In the genomic region with DNA sequence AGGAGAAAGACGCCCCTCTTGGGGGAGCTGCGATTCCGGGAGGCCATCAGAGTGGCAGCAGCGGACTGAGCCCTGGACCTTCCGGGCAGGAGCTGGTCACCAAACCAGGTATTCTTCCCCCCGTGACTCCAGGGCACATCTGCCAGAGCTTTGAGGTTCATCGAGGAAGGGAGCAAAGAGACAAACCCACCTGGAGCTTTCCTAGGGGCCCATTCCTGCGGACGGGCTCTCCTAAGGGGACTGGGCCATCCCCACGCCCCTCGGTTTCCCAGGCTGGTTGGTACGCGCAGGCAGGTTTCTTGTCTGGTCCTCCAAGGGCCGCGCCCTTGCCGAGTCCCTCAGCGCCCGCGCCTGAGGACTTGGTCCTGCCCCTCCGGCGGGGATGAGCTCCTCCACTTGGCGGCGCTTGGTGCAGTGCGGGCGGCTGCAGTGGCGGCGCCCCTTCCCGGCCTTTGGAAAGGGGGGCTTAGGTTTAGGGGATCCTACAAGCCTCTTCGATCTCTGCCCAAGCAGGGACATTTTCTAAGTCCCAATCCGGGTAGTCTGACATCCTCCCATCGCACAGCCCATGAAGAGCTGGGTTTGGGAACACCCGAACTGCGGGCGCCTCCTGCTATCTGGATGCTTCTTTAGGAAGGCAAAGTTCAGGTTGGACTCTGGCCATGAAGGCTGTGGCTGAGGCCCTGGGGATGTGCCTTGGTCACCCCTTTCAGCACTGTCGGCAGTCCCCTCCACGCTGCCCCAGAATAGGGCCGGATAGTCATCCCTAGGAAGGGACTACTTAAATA, we compare ENCODE assay signal across 8 cellular contexts. TPM values are rescaled to one million over a fixed set of nuclear protein-coding genes. Genes with fewer than 3 reads are reported as not detected.
A peak's percentile ranks its signal among the peaks of the same experiment; 100 is the strongest.
DNase-seq lines count a peak whose midpoint lies in the region; ATAC-seq, FAIRE-seq and TF ChIP-seq lines count a peak whose summit lies in the region.

No MANE protein-coding gene starts in this region.

- H3K27me3 ChIP-seq in A673 (replicated peaks; ENCODE audit: insufficient read depth, low read depth, low read length, poor library complexity) (peaks cover 3% of the 10 kb centered on the region), K562 (ENCODE audit: control insufficient read depth in 2 of 2, insufficient read depth in 2 of 2, low read length in 2 of 2) (no peaks in the 10 kb centered on the region), iPS DF 6.9 (ENCODE audit: control insufficient read depth, insufficient read depth, low read length) (peaks cover 5% of the 10 kb centered on the region; the same call in 1 of the 2 replicates)

- in situ Hi-C loops in K562 (cut with MboI), result no loop called here

- H2AFZ ChIP-seq in K562 (ENCODE audit: low read depth, low read length), result peak overlapping the region; percentile 71

- H3K27ac ChIP-seq in A673 (ENCODE audit: low read depth, low read length, poor library complexity, severe bottlenecking) (no peak overlapping the region), K562 (ENCODE audit: extremely low read depth, low read depth, low read length) (no peak overlapping the region; the same call in 2 of the 3 replicates), iPS DF 6.9 (ENCODE audit: low read length) (no peak overlapping the region)

- no peak for TF ChIP-seq RAD21 in K562 (CRISPR knock-in tag; conservative IDR thresholded peaks at IDR 0.05 in 1 of 2, IDR thresholded peaks at IDR 0.05 in 1 of 2)

- TF ChIP-seq EP300 in K562 (IDR thresholded peaks at IDR 0.05; ENCODE audit: low read length), result no peak

- WGBS in K562 (ENCODE audit: insufficient coverage, low coverage, missing lambda C conversion rate), result 85% methylated on average over 28 of the region's 37 CpGs
- no CpG with 5 or more reads among the region's 37 CpGs for WGBS in iPS DF 6.9 (ENCODE audit: insufficient coverage, insufficient read length)

- H3K4me2 ChIP-seq in K562 (ENCODE audit: insufficient read depth, low read length), result peak overlapping the region; percentile 34; the same call in 1 of the 2 replicates

- no peak for TF ChIP-seq POLR2A in K562 (conservative IDR thresholded peaks at IDR 0.05)

- no peaks in the 10 kb centered on the region for H4K20me1 ChIP-seq in K562 (replicated peaks; ENCODE audit: control insufficient read depth, insufficient read depth, low read length)

- BruUV-seq in A673 (replicated peaks; lab: Mats Ljungman, UMichigan), result no TSS peak
- BruUV-seq in K562 (replicated peaks; lab: Mats Ljungman, UMichigan), result TSS peak; percentile 50

- CTCF ChIA-PET in A673 (lab: Charles Lee), result no interaction called here
- CTCF ChIA-PET in K562 (lab: Yijun Ruan, JAX; ENCODE audit: low intra/inter-chr PET ratio), result no interaction called here

- H3K36me3 ChIP-seq in A673 (ENCODE audit: insufficient read depth, low read length, poor library complexity, severe bottlenecking), result no peaks in the 10 kb centered on the region
- H3K36me3 ChIP-seq in K562 (ENCODE audit: control insufficient read depth, insufficient read depth, low read length), result no peaks in the 10 kb centered on the region
- H3K36me3 ChIP-seq in iPS DF 6.9 (ENCODE audit: control insufficient read depth, insufficient read depth, low read length), result 0 out of 2 replicates have a peak, but pooled peaks cover 5% of the 10 kb centered on the region

- ATAC-seq in K562 (no peak), HG03135 (IDR thresholded peaks at IDR 0.05; ENCODE audit: unreplicated experiment) (no peak)

- POLR2A ChIA-PET in A673 (lab: Charles Lee; ENCODE audit: low non-redundant PET), result no interaction called here
- POLR2A ChIA-PET in K562 (lab: Yijun Ruan, JAX), result interaction anchor here (0.6 kb wide), 1 partner anchor 686 kb away, joined by 3 read pairs; no protein-coding TSS in a partner anchor

- DNase-seq in A673 (ENCODE audit: low spot score), result peak; percentile 1
- DNase-seq in GM10266 (ENCODE audit: extremely low spot score), result peak; percentile 32
- peak; percentile 42 for DNase-seq in NOMO-1 treated with DMSO at 0.1 percent for 48 hours (lab: John Stamatoyannopoulos, UW; ENCODE audit: unreplicated experiment)
- DNase-seq in K562 (ENCODE audit: extremely low read depth in 1 of 4, low spot score in 3 of 4), result no peak
- peak; percentile 13 for DNase-seq in iPS DF 6.9 (ENCODE audit: low read depth, low spot score)
- peak; percentile 87 for DNase-seq in retina
- no peak for DNase-seq in kidney glomerular epithelial cell (lab: John Stamatoyannopoulos, UW)

- H3K4me3 ChIP-seq in A673 (ENCODE audit: low read depth, low read length, poor library complexity, severe bottlenecking) (peak overlapping the region; percentile 50), K562 (peak overlapping the region; percentile 41), iPS DF 6.9 (ENCODE audit: low read length) (peak overlapping the region; percentile 79)

- H3K9me1 ChIP-seq in K562 (ENCODE audit: control insufficient read depth, insufficient read depth, low read length), result no peaks in the 10 kb centered on the region

- H3K9me3 ChIP-seq in A673 (ENCODE audit: low read depth, low read length, poor library complexity, severe bottlenecking), result no peaks in the 10 kb centered on the region
- H3K9me3 ChIP-seq in K562 (replicated peaks; ENCODE audit: control insufficient read depth, insufficient read depth, low read depth, low read length), result no peaks in the 10 kb centered on the region
- H3K9me3 ChIP-seq in iPS DF 6.9 (ENCODE audit: control insufficient read depth, insufficient read depth, low read length), result no peaks in the 10 kb centered on the region

- peak overlapping the region; percentile 42 to 79; a peak in 3 of 4 replicates for H3K9ac ChIP-seq in K562 (ENCODE audit: insufficient read depth in 1 of 2, low read depth in 2 of 2, low read length in 2 of 2)

- H3K79me2 ChIP-seq in K562 (ENCODE audit: control insufficient read depth, insufficient read depth, low read length), result no peaks in the 10 kb centered on the region

- no peak for FAIRE-seq in K562 (lab: Jason Lieb, UNC)

- TF ChIP-seq CTCF in A673 (conservative IDR thresholded peaks at IDR 0.05; ENCODE audit: low read depth, low read length) (peak; percentile 29; the same call in 1 of the 2 replicates), GM10266 (IDR thresholded peaks at IDR 0.05; ENCODE audit: control insufficient read depth, insufficient read depth, low read depth, missing control alignments) (peak; percentile 15), K562 (IDR thresholded peaks at IDR 0.05 in 2 of 3, conservative IDR thresholded peaks at IDR 0.05 in 1 of 3; ENCODE audit: insufficient read depth in 2 of 3, low read depth in 1 of 3, low read length in 3 of 3) (no peak)

- intact Hi-C loops in A673 (cut with micrococcal nuclease; ENCODE audit: unreplicated experiment) (no loop called here), K562 (cut with micrococcal nuclease) (no loop called here)

- H3K4me1 ChIP-seq in A673 (ENCODE audit: insufficient read depth, low read length, poor library complexity, severe bottlenecking) (no peaks in the 10 kb centered on the region), K562 (replicated peaks in 1 of 2; ENCODE audit: control insufficient read depth in 2 of 2, insufficient read depth in 2 of 2, low read length in 2 of 2) (peaks cover 17 to 22% of the 10 kb centered on the region in 2 experiments), iPS DF 6.9 (ENCODE audit: control insufficient read depth, insufficient read depth, low read length) (peaks cover 3% of the 10 kb centered on the region)

RNA-seq across cellular contexts. Expression of a gene that starts 0.5 kb away (rescaled TPM):
- not detected in 2 replicates for total RNA-seq in A673 (2021)
- total RNA-seq in K562 (2011; cell fraction: chromatin; rRNA removed; ENCODE audit: low replicate concordance), result not detected in 2 replicates
- 0.39 and 0.50 TPM in 2 replicates for total RNA-seq in K562 (2011; cell fraction: nucleolus; rRNA removed)
- total RNA-seq in K562 (2011; cell fraction: nucleoplasm; rRNA removed), result 0.53 TPM in 1 of 2 replicates, not detected in the other
- total RNA-seq in K562 (2014; rRNA removed), result 0.29 and 0.54 TPM in 2 replicates
- 0.18 and 0.22 TPM in 2 replicates for total RNA-seq in K562 (2014; rRNA removed; fragmentation: Illumina TruSeq; extraction: Trizol)
- 0.33 and 0.41 TPM in 2 replicates for total RNA-seq in K562 (2015; rRNA removed; fragmentation: Illumina TruSeq; extraction: Trizol)
- 0.42 and 0.64 TPM in 2 replicates for total RNA-seq in K562 (2021)
- polyA plus RNA-seq in K562 (2011; rRNA removed), result 0.08 and 0.34 TPM in 2 replicates
- 0.03 and 0.32 TPM in 2 replicates for polyA plus RNA-seq in K562 (2011; cell fraction: cytosol; rRNA removed)
- 0.07 and 0.10 TPM in 2 replicates for polyA plus RNA-seq in K562 (2011; cell fraction: nucleus; rRNA removed)
- 0.62 and 1.5 TPM in 2 replicates for polyA plus RNA-seq in K562 (2012)
- polyA plus RNA-seq in K562 (2014; fragmentation: Illumina TruSeq; extraction: Trizol), result 0.10 and 0.27 TPM in 2 replicates
- polyA plus RNA-seq in K562 (2014; fragmentation: Nextera tagmentation; extraction: Ambion mirVana), result not detected
- 0.24 and 0.38 TPM in 2 replicates for polyA plus RNA-seq in K562 (2014; rRNA removed)
- 0.21 TPM in 1 of 2 replicates, not detected in the other for polyA minus RNA-seq in K562 (2011; rRNA and poly(A)+ RNA removed)
- polyA minus RNA-seq in K562 (2011; cell fraction: cytosol; rRNA and poly(A)+ RNA removed), result 0.29 TPM in 1 of 2 replicates, not detected in the other
- 0.11 and 0.13 TPM in 2 replicates for polyA minus RNA-seq in K562 (2011; cell fraction: nucleus; rRNA and poly(A)+ RNA removed)

RNA-seq across cellular contexts. Expression of a gene that starts 55.6 kb away (rescaled TPM):
- total RNA-seq in A673 (2021) (0.21 TPM in 1 of 2 replicates, not detected in the other), K562 (2014; rRNA removed) (3.6 and 3.7 TPM in 2 replicates), K562 (2014; rRNA removed; fragmentation: Illumina TruSeq; extraction: Trizol) (6.4 and 7.4 TPM in 2 replicates), K562 (2015; rRNA removed; fragmentation: Illumina TruSeq; extraction: Trizol) (12.0 and 15.6 TPM in 2 replicates), K562 (2021) (3.7 and 4.8 TPM in 2 replicates)
- total RNA-seq in K562 (2011; cell fraction: chromatin; rRNA removed; ENCODE audit: low replicate concordance), result 1.3 and 1.8 TPM in 2 replicates
- 0.50 and 0.66 TPM in 2 replicates for total RNA-seq in K562 (2011; cell fraction: nucleolus; rRNA removed)
- total RNA-seq in K562 (2011; cell fraction: nucleoplasm; rRNA removed), result 1.5 and 5.1 TPM in 2 replicates
- polyA plus RNA-seq in K562 (2011; rRNA removed) (0.38 and 4.8 TPM in 2 replicates), K562 (2014; fragmentation: Illumina TruSeq; extraction: Trizol) (5.5 and 6.9 TPM in 2 replicates), K562 (2014; fragmentation: Nextera tagmentation; extraction: Ambion mirVana) (10 to 100 TPM; 11.8 to 12.4 TPM), K562 (2014; rRNA removed) (5.0 and 5.9 TPM in 2 replicates)
- polyA plus RNA-seq in K562 (2011; cell fraction: cytosol; rRNA removed), result 1.2 TPM in 1 of 2 replicates, not detected in the other
- polyA plus RNA-seq in K562 (2011; cell fraction: nucleus; rRNA removed), result 0.07 and 1.3 TPM in 2 replicates
- 15.5 and 15.6 TPM in 2 replicates for polyA plus RNA-seq in K562 (2012)
- 0.27 and 3.5 TPM in 2 replicates for polyA minus RNA-seq in K562 (2011; rRNA and poly(A)+ RNA removed)
- 1.0 TPM in 1 of 2 replicates, not detected in the other for polyA minus RNA-seq in K562 (2011; cell fraction: cytosol; rRNA and poly(A)+ RNA removed)
- polyA minus RNA-seq in K562 (2011; cell fraction: nucleus; rRNA and poly(A)+ RNA removed), result 0.56 and 0.81 TPM in 2 replicates

Comparison
In these comparisons a context has a peak if more than half of its experiments do, and no peak if none do; other contexts are left out.
1. DNase-seq: peak in A673 (single experiment), GM10266 (single experiment), NOMO-1 treated with DMSO at 0.1 percent for 48 hours (single experiment), iPS DF 6.9 (single experiment) and retina (single experiment); none in K562 (0 of 4) and kidney glomerular epithelial cell (single experiment).
2. CTCF ChIP-seq: peak in A673 (single experiment) and GM10266 (single experiment); none in K562 (0 of 3).
3. Peak in every context shown above with its lines, with median percentiles within 50 percentile points of each other: H3K4me3 ChIP-seq.